Comparison of ENCODE assay signal across 7 cellular contexts in genomic region chr1:143792047-143792937, GRCh38.
A peak's percentile ranks its signal among the peaks of the same experiment; 100 is the strongest.
DNase-seq lines count a peak whose midpoint lies in the region; ATAC-seq and TF ChIP-seq lines count a peak whose summit lies in the region.
"Not testable (repeated sequence)": the region's sequence is repeated elsewhere in the genome, so short reads cannot be mapped to it uniquely, and the experiment has no call there.

No MANE protein-coding gene starts in this region.

- not testable (repeated sequence) for H3K4me1 Mint-ChIP-seq in CD8-positive, alpha-beta T cell (ENCODE audit: low read depth); WTC11; activated CD8-positive, alpha-beta memory T cell treated with anti-CD3 and anti-CD28 coated beads, Interleukin-2, amount 10 ng/mL, durations not matched to agents 7 days and 5 days; activated naive CD8-positive, alpha-beta T cell treated with anti-CD3 and anti-CD28 coated beads, Interleukin-2, amount 50 U/mL, for 24 hours; naive B cell; stimulated activated effector memory CD8-positive, alpha-beta T cell treated with anti-CD3 and anti-CD28 coated beads, Interleukin-12 subunit alpha, Interleukin-12 subunit beta, amount 100 ng/mL, for 72 hours

- H3K9me3 ChIP-seq in CD8-positive, alpha-beta T cell (ENCODE audit: low read length), result not testable (repeated sequence)

- not testable (repeated sequence) for H3K9me3 Mint-ChIP-seq in CD8-positive, alpha-beta T cell; WTC11; activated CD8-positive, alpha-beta memory T cell treated with anti-CD3 and anti-CD28 coated beads, Interleukin-2, amount 10 ng/mL, durations not matched to agents 7 days and 5 days (ENCODE audit: low read depth); activated naive CD8-positive, alpha-beta T cell treated with anti-CD3 and anti-CD28 coated beads, Interleukin-2, amount 50 U/mL, for 24 hours; naive B cell; stimulated activated effector memory CD8-positive, alpha-beta T cell treated with anti-CD3 and anti-CD28 coated beads, Interleukin-12 subunit alpha, Interleukin-12 subunit beta, amount 100 ng/mL, for 72 hours

- H3K27ac Mint-ChIP-seq in CD8-positive, alpha-beta T cell; WTC11; activated CD8-positive, alpha-beta memory T cell treated with anti-CD3 and anti-CD28 coated beads, Interleukin-2, amount 10 ng/mL, durations not matched to agents 7 days and 5 days; activated naive CD8-positive, alpha-beta T cell treated with anti-CD3 and anti-CD28 coated beads, Interleukin-2, amount 50 U/mL, for 24 hours; naive B cell; stimulated activated effector memory CD8-positive, alpha-beta T cell treated with anti-CD3 and anti-CD28 coated beads, Interleukin-12 subunit alpha, Interleukin-12 subunit beta, amount 100 ng/mL, for 72 hours: not testable (repeated sequence)

- H3K4me3 Mint-ChIP-seq in CD8-positive, alpha-beta T cell; WTC11; activated CD8-positive, alpha-beta memory T cell treated with anti-CD3 and anti-CD28 coated beads, Interleukin-2, amount 10 ng/mL, durations not matched to agents 7 days and 5 days; activated naive CD8-positive, alpha-beta T cell treated with anti-CD3 and anti-CD28 coated beads, Interleukin-2, amount 50 U/mL, for 24 hours; naive B cell; stimulated activated effector memory CD8-positive, alpha-beta T cell treated with anti-CD3 and anti-CD28 coated beads, Interleukin-12 subunit alpha, Interleukin-12 subunit beta, amount 100 ng/mL, for 72 hours: not testable (repeated sequence)

- not testable (repeated sequence) for H3K36me3 ChIP-seq in CD8-positive, alpha-beta T cell (ENCODE audit: insufficient read depth, low read length)

- CTCF ChIA-PET in CD8-positive, alpha-beta T cell (lab: Charles Lee); WTC11 (lab: Charles Lee); activated CD8-positive, alpha-beta memory T cell treated with anti-CD3 and anti-CD28 coated beads, Interleukin-2, amount 10 ng/mL, durations not matched to agents 7 days and 5 days (lab: Charles Lee): not testable (repeated sequence)

- not testable (repeated sequence) for H3K27me3 ChIP-seq in CD8-positive, alpha-beta T cell (ENCODE audit: insufficient read depth, low read length)

- not testable (repeated sequence) for H3K4me3 ChIP-seq in CD8-positive, alpha-beta T cell (ENCODE audit: low read depth, low read length)

- intact Hi-C loops in CD8-positive, alpha-beta T cell (cut with DNase I, micrococcal nuclease), result not testable (repeated sequence)

- H3K36me3 Mint-ChIP-seq in CD8-positive, alpha-beta T cell; WTC11; activated CD8-positive, alpha-beta memory T cell treated with anti-CD3 and anti-CD28 coated beads, Interleukin-2, amount 10 ng/mL, durations not matched to agents 7 days and 5 days; activated naive CD8-positive, alpha-beta T cell treated with anti-CD3 and anti-CD28 coated beads, Interleukin-2, amount 50 U/mL, for 24 hours (ENCODE audit: low read depth); naive B cell; stimulated activated effector memory CD8-positive, alpha-beta T cell treated with anti-CD3 and anti-CD28 coated beads, Interleukin-12 subunit alpha, Interleukin-12 subunit beta, amount 100 ng/mL, for 72 hours: not testable (repeated sequence)

- not testable (repeated sequence) for H3K27ac ChIP-seq in CD8-positive, alpha-beta T cell (ENCODE audit: low read depth, low read length)

- not testable (repeated sequence) for H3K4me1 ChIP-seq in CD8-positive, alpha-beta T cell (ENCODE audit: insufficient read depth, low read length)

- not testable (repeated sequence) for TF ChIP-seq CTCF in CD8-positive, alpha-beta T cell (IDR thresholded peaks at IDR 0.05); WTC11 (IDR thresholded peaks at IDR 0.05)

- not testable (repeated sequence) for H3K27me3 Mint-ChIP-seq in CD8-positive, alpha-beta T cell (ENCODE audit: low read depth); WTC11 (ENCODE audit: low read depth); activated CD8-positive, alpha-beta memory T cell treated with anti-CD3 and anti-CD28 coated beads, Interleukin-2, amount 10 ng/mL, durations not matched to agents 7 days and 5 days; activated naive CD8-positive, alpha-beta T cell treated with anti-CD3 and anti-CD28 coated beads, Interleukin-2, amount 50 U/mL, for 24 hours; naive B cell

- POLR2A ChIA-PET in CD8-positive, alpha-beta T cell (lab: Charles Lee); WTC11 (lab: Charles Lee): not testable (repeated sequence)

- ATAC-seq in CD8-positive, alpha-beta T cell, result peak; percentile 86
- ATAC-seq in WTC11, result peak; percentile 36; the same call in 1 of the 2 replicates
- ATAC-seq in activated CD8-positive, alpha-beta memory T cell treated with anti-CD3 and anti-CD28 coated beads, Interleukin-2, amount 10 ng/mL, durations not matched to agents 7 days and 5 days, result peak; percentile 63
- peak; percentile 80 for ATAC-seq in activated naive CD8-positive, alpha-beta T cell treated with anti-CD3 and anti-CD28 coated beads, Interleukin-2, amount 50 U/mL, for 24 hours
- ATAC-seq in left lobe of liver, result peak; percentile 33
- ATAC-seq in naive B cell (ENCODE audit: low read depth in 2 of 2), result peak; percentile 70 to 77
- ATAC-seq in stimulated activated effector memory CD8-positive, alpha-beta T cell treated with anti-CD3 and anti-CD28 coated beads, Interleukin-12 subunit alpha, Interleukin-12 subunit beta, amount 100 ng/mL, for 72 hours, result peak; percentile 66

- not testable (repeated sequence) for DNase-seq in CD8-positive, alpha-beta T cell; WTC11 (ENCODE audit: low spot score); activated CD8-positive, alpha-beta memory T cell treated with anti-CD3 and anti-CD28 coated beads, Interleukin-2, amount 10 ng/mL, durations not matched to agents 7 days and 5 days; activated naive CD8-positive, alpha-beta T cell treated with anti-CD3 and anti-CD28 coated beads, Interleukin-2, amount 50 U/mL, for 24 hours; left lobe of liver (ENCODE audit: low spot score); naive B cell; stimulated activated effector memory CD8-positive, alpha-beta T cell treated with anti-CD3 and anti-CD28 coated beads, Interleukin-12 subunit alpha, Interleukin-12 subunit beta, amount 100 ng/mL, for 72 hours (ENCODE audit: low spot score in 2 of 2)

Comparison
In these comparisons a context has a peak if more than half of its experiments do, and no peak if none do; other contexts are left out.
1. ATAC-seq: peak in every context shown above with its lines; median percentile 86 in CD8-positive, alpha-beta T cell; 80 in activated naive CD8-positive, alpha-beta T cell treated with anti-CD3 and anti-CD28 coated beads, Interleukin-2, amount 50 U/mL, for 24 hours; 74 in naive B cell; 66 in stimulated activated effector memory CD8-positive, alpha-beta T cell treated with anti-CD3 and anti-CD28 coated beads, Interleukin-12 subunit alpha, Interleukin-12 subunit beta, amount 100 ng/mL, for 72 hours; 63 in activated CD8-positive, alpha-beta memory T cell treated with anti-CD3 and anti-CD28 coated beads, Interleukin-2, amount 10 ng/mL, durations not matched to agents 7 days and 5 days; 36 in WTC11; 33 in left lobe of liver.